ENCODE assay signal across 1 cellular context in the genomic region with DNA sequence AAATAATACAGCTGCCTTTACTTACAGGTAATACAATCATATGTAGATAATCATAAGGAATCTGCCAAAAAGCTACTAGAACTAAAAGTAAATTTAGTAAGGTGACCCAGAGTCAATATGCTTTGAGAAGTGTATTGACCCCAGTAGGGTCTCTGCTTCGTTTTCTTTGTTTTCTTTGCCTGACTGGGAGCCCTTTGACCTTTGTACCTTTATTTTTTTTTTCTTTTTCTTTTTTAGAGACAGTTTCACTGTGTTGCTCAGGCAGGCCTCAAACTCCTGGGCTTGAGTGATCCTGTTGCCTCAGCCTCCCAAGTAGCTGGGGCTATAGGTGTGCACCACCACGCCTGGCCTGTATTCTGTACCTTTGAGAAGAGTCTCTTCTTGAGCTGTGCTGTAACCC.
TF ChIP-seq lines count a peak whose summit lies in the region.

No MANE protein-coding gene starts in this region.

TF ChIP-seq in HepG2, 621 proteins besides CTCF, POLR2A, EP300 and RAD21 (continued from another document and continues in another):
- TF ChIP-seq, protein P1, sequence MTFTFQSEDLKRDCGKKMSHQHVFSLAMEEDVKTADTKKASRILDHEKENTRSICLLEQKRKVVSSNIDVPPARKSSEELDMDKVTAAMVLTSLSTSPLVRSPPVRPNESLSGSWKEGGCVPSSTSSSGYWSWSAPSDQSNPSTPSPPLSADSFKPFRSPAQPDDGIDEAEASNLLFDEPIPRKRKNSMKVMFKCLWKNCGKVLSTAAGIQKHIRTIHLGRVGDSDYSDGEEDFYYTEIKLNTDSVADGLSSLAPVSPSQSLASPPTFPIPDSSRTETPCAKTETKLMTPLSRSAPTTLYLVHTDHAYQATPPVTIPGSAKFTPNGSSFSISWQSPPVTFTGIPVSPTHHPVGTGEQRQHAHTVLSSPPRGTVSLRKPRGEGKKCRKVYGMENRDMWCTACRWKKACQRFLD (CRISPR knock-in tag; IDR thresholded peaks at IDR 0.05; ENCODE audit: borderline replicate concordance), result no peak
- TF ChIP-seq CREM (IDR thresholded peaks at IDR 0.05) (peak; percentile 59; the same call in 1 of the 2 replicates), CREM (CRISPR knock-in tag; IDR thresholded peaks at IDR 0.05) (no peak), MYC (CRISPR knock-in tag; IDR thresholded peaks at IDR 0.05; ENCODE audit: borderline replicate concordance) (no peak), SETDB1 (CRISPR knock-in tag; IDR thresholded peaks at IDR 0.05; ENCODE audit: borderline replicate concordance) (no peak), FOXJ3 (CRISPR knock-in tag; IDR thresholded peaks at IDR 0.05; ENCODE audit: borderline replicate concordance) (peak; percentile 81; the same call in 1 of the 2 replicates), SP2 (CRISPR knock-in tag; IDR thresholded peaks at IDR 0.05) (no peak), HOXD1 (CRISPR knock-in tag; IDR thresholded peaks at IDR 0.05) (no peak), TEAD3 (CRISPR knock-in tag; optimal IDR thresholded peaks at IDR 0.05; ENCODE audit: borderline replicate concordance) (no peak), ZNF713 (CRISPR knock-in tag; IDR thresholded peaks at IDR 0.05) (no peak), SIN3B (IDR thresholded peaks at IDR 0.05; ENCODE audit: low read length) (no peak), ZSCAN31 (CRISPR knock-in tag; IDR thresholded peaks at IDR 0.05; ENCODE audit: low read depth) (no peak), ATAD3A (CRISPR knock-in tag; IDR thresholded peaks at IDR 0.05) (no peak), IKZF1 (IDR thresholded peaks at IDR 0.05) (no peak), CBX2 (IDR thresholded peaks at IDR 0.05; ENCODE audit: low read depth, low read length) (no peak), CBX2 (CRISPR knock-in tag; IDR thresholded peaks at IDR 0.05; ENCODE audit: low read depth) (no peak), ZSCAN21 (CRISPR knock-in tag; IDR thresholded peaks at IDR 0.05; ENCODE audit: borderline replicate concordance) (no peak), ZFY (CRISPR knock-in tag; IDR thresholded peaks at IDR 0.05) (peak; percentile 22; the same call in 1 of the 2 replicates), ZNF75D (CRISPR knock-in tag; IDR thresholded peaks at IDR 0.05; ENCODE audit: borderline replicate concordance) (no peak), HIVEP1 (CRISPR knock-in tag; IDR thresholded peaks at IDR 0.05) (no peak), ZBTB20 (CRISPR knock-in tag; IDR thresholded peaks at IDR 0.05; ENCODE audit: borderline replicate concordance, low read depth) (no peak), ZNF629 (CRISPR knock-in tag; conservative IDR thresholded peaks at IDR 0.05) (no peak), ZNF225 (CRISPR knock-in tag; IDR thresholded peaks at IDR 0.05) (no peak), HNF4A (CRISPR knock-in tag; IDR thresholded peaks at IDR 0.05) (peak; percentile 84), ZNF180 (CRISPR knock-in tag; IDR thresholded peaks at IDR 0.05; ENCODE audit: borderline replicate concordance, low read depth) (no peak), ATF7-NPFF (CRISPR knock-in tag; IDR thresholded peaks at IDR 0.05; ENCODE audit: low read depth) (no peak), EHMT2 (IDR thresholded peaks at IDR 0.05; ENCODE audit: borderline replicate concordance, low read depth, low read length) (no peak), SMC3 (IDR thresholded peaks at IDR 0.05; ENCODE audit: low read length) (no peak), KAT2B (IDR thresholded peaks at IDR 0.05; ENCODE audit: borderline replicate concordance, low read depth, low read length) (no peak), ZNF557 (CRISPR knock-in tag; IDR thresholded peaks at IDR 0.05) (no peak), ZSCAN30 (CRISPR knock-in tag; IDR thresholded peaks at IDR 0.05) (no peak), ARNT (IDR thresholded peaks at IDR 0.05) (no peak), SMAD9 (CRISPR knock-in tag; IDR thresholded peaks at IDR 0.05) (no peak), MAF1 (CRISPR knock-in tag; IDR thresholded peaks at IDR 0.05; ENCODE audit: borderline replicate concordance) (no peak), CEBPB (IDR thresholded peaks at IDR 0.05; ENCODE audit: borderline replicate concordance, low read depth, low read length) (no peak), ZNF773 (CRISPR knock-in tag; IDR thresholded peaks at IDR 0.05; ENCODE audit: borderline replicate concordance) (no peak), ZNF30 (CRISPR knock-in tag; IDR thresholded peaks at IDR 0.05) (no peak), ZNF720 (CRISPR knock-in tag; IDR thresholded peaks at IDR 0.05) (no peak), SMYD3 (CRISPR knock-in tag; IDR thresholded peaks at IDR 0.05) (no peak), TEAD2 (CRISPR knock-in tag; IDR thresholded peaks at IDR 0.05) (no peak), NKX3-1 (CRISPR knock-in tag; IDR thresholded peaks at IDR 0.05) (no peak), CCDC6 (CRISPR knock-in tag; IDR thresholded peaks at IDR 0.05) (no peak), SATB2 (CRISPR knock-in tag; IDR thresholded peaks at IDR 0.05) (no peak), HHEX (CRISPR knock-in tag; IDR thresholded peaks at IDR 0.05) (peak; percentile 84)
- TF ChIP-seq, protein P2, sequence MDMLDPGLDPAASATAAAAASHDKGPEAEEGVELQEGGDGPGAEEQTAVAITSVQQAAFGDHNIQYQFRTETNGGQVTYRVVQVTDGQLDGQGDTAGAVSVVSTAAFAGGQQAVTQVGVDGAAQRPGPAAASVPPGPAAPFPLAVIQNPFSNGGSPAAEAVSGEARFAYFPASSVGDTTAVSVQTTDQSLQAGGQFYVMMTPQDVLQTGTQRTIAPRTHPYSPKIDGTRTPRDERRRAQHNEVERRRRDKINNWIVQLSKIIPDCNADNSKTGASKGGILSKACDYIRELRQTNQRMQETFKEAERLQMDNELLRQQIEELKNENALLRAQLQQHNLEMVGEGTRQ (IDR thresholded peaks at IDR 0.05; ENCODE audit: low read depth, low read length), result no peak
- TF ChIP-seq, protein P2 (CRISPR knock-in tag; IDR thresholded peaks at IDR 0.05; ENCODE audit: borderline replicate concordance), result no peak
- TF ChIP-seq, protein P3, sequence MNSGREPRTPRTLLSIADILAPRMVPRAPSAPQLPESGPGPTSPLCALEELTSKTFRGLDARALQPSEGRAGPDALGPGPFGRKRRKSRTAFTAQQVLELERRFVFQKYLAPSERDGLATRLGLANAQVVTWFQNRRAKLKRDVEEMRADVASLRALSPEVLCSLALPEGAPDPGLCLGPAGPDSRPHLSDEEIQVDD (CRISPR knock-in tag; IDR thresholded peaks at IDR 0.05; ENCODE audit: borderline replicate concordance), result no peak
- TF ChIP-seq, protein P4, sequence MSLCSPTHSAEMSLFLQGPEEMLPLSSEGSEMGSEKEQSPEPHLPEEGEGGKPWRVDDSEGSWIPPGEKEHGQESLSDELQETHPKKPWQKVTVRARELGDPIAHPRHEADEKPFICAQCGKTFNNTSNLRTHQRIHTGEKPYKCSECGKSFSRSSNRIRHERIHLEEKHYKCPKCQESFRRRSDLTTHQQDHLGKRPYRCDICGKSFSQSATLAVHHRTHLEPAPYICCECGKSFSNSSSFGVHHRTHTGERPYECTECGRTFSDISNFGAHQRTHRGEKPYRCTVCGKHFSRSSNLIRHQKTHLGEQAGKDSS (CRISPR knock-in tag; IDR thresholded peaks at IDR 0.05; ENCODE audit: borderline replicate concordance, low read depth), result no peak
- TF ChIP-seq, protein P5, sequence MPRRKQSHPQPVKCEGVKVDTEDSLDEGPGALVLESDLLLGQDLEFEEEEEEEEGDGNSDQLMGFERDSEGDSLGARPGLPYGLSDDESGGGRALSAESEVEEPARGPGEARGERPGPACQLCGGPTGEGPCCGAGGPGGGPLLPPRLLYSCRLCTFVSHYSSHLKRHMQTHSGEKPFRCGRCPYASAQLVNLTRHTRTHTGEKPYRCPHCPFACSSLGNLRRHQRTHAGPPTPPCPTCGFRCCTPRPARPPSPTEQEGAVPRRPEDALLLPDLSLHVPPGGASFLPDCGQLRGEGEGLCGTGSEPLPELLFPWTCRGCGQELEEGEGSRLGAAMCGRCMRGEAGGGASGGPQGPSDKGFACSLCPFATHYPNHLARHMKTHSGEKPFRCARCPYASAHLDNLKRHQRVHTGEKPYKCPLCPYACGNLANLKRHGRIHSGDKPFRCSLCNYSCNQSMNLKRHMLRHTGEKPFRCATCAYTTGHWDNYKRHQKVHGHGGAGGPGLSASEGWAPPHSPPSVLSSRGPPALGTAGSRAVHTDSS (CRISPR knock-in tag; conservative IDR thresholded peaks at IDR 0.05), result no peak
- TF ChIP-seq, protein P6, sequence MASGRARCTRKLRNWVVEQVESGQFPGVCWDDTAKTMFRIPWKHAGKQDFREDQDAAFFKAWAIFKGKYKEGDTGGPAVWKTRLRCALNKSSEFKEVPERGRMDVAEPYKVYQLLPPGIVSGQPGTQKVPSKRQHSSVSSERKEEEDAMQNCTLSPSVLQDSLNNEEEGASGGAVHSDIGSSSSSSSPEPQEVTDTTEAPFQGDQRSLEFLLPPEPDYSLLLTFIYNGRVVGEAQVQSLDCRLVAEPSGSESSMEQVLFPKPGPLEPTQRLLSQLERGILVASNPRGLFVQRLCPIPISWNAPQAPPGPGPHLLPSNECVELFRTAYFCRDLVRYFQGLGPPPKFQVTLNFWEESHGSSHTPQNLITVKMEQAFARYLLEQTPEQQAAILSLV (CRISPR knock-in tag; IDR thresholded peaks at IDR 0.05; ENCODE audit: borderline replicate concordance), result no peak
- TF ChIP-seq, protein P7, sequence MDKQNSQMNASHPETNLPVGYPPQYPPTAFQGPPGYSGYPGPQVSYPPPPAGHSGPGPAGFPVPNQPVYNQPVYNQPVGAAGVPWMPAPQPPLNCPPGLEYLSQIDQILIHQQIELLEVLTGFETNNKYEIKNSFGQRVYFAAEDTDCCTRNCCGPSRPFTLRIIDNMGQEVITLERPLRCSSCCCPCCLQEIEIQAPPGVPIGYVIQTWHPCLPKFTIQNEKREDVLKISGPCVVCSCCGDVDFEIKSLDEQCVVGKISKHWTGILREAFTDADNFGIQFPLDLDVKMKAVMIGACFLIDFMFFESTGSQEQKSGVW (CRISPR knock-in tag; IDR thresholded peaks at IDR 0.05; ENCODE audit: borderline replicate concordance), result no peak
- TF ChIP-seq, protein P8, sequence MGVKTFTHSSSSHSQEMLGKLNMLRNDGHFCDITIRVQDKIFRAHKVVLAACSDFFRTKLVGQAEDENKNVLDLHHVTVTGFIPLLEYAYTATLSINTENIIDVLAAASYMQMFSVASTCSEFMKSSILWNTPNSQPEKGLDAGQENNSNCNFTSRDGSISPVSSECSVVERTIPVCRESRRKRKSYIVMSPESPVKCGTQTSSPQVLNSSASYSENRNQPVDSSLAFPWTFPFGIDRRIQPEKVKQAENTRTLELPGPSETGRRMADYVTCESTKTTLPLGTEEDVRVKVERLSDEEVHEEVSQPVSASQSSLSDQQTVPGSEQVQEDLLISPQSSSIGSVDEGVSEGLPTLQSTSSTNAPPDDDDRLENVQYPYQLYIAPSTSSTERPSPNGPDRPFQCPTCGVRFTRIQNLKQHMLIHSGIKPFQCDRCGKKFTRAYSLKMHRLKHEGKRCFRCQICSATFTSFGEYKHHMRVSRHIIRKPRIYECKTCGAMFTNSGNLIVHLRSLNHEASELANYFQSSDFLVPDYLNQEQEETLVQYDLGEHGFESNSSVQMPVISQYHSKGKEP (CRISPR knock-in tag; IDR thresholded peaks at IDR 0.05), result no peak
- TF ChIP-seq, protein P9, sequence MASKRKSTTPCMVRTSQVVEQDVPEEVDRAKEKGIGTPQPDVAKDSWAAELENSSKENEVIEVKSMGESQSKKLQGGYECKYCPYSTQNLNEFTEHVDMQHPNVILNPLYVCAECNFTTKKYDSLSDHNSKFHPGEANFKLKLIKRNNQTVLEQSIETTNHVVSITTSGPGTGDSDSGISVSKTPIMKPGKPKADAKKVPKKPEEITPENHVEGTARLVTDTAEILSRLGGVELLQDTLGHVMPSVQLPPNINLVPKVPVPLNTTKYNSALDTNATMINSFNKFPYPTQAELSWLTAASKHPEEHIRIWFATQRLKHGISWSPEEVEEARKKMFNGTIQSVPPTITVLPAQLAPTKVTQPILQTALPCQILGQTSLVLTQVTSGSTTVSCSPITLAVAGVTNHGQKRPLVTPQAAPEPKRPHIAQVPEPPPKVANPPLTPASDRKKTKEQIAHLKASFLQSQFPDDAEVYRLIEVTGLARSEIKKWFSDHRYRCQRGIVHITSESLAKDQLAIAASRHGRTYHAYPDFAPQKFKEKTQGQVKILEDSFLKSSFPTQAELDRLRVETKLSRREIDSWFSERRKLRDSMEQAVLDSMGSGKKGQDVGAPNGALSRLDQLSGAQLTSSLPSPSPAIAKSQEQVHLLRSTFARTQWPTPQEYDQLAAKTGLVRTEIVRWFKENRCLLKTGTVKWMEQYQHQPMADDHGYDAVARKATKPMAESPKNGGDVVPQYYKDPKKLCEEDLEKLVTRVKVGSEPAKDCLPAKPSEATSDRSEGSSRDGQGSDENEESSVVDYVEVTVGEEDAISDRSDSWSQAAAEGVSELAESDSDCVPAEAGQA (IDR thresholded peaks at IDR 0.05; ENCODE audit: low read depth), result no peak
- TF ChIP-seq, protein P9 (CRISPR knock-in tag; IDR thresholded peaks at IDR 0.05; ENCODE audit: borderline replicate concordance), result no peak
- TF ChIP-seq, protein P10, sequence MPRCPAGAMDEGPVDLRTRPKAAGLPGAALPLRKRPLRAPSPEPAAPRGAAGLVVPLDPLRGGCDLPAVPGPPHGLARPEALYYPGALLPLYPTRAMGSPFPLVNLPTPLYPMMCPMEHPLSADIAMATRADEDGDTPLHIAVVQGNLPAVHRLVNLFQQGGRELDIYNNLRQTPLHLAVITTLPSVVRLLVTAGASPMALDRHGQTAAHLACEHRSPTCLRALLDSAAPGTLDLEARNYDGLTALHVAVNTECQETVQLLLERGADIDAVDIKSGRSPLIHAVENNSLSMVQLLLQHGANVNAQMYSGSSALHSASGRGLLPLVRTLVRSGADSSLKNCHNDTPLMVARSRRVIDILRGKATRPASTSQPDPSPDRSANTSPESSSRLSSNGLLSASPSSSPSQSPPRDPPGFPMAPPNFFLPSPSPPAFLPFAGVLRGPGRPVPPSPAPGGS (CRISPR knock-in tag; IDR thresholded peaks at IDR 0.05), result no peak
